In genomic region chr10:60883187-60883586, GRCh38 we compare ENCODE assay signal across 9 cellular contexts.
DNase-seq lines count a peak whose midpoint lies in the region; ATAC-seq and TF ChIP-seq lines count a peak whose summit lies in the region.
"Had no signal": no experiment of that assay in that cellular context is flagged by ENCODE, and none has a peak within 500 bp of the region (broad histone marks: within the 10 kb centered on the region; RNA-seq: fewer than 3 reads in every experiment).

No MANE protein-coding gene starts in this region.

- in situ Hi-C loops in Caki2 (cut with HindIII; ENCODE audit: low pct_unique_long_range_greater_than_20kb, low sequenced_read_pairs), result no loop called here
- in situ Hi-C loops in gastrocnemius medialis (cut with MboI; ENCODE audit: low sequenced_read_pairs in 4 of 4), result no loop called here

- intact Hi-C loops in esophagus squamous epithelium (cut with DNase I) (no loop called here), gastrocnemius medialis (cut with DNase I; ENCODE audit: low total_unique reads) (loop anchor here (2.0 kb wide), 1 partner anchor 80 kb away; no protein-coding TSS in a partner anchor), tibial artery (cut with DNase I; ENCODE audit: low total_unique reads) (no loop called here)

- H3K9me3 ChIP-seq in esophagus squamous epithelium, result no peaks in the 10 kb centered on the region
- no peaks in the 10 kb centered on the region for H3K9me3 ChIP-seq in gastrocnemius medialis
- H3K9me3 ChIP-seq in T-helper 17 cell (ENCODE audit: control insufficient read depth, low read length, poor library complexity, severe bottlenecking), result no peaks in the 10 kb centered on the region
- H3K9me3 ChIP-seq in tibial artery, result no peaks in the 10 kb centered on the region

- peaks cover 0 to 6% (median 0%) of the 10 kb centered on the region in 3 donors for H3K36me3 ChIP-seq in esophagus squamous epithelium
- H3K36me3 ChIP-seq in gastrocnemius medialis, result peaks cover 0 to 22% of the 10 kb centered on the region in 2 donors
- H3K36me3 ChIP-seq in tibial artery, result peaks cover 2 to 21% (median 20%) of the 10 kb centered on the region in 3 donors

- WGBS in esophagus squamous epithelium, 2 donors, result 75 to 76% methylated on average over 6 of the region's 6 CpGs

- H3K27me3 Mint-ChIP-seq in T-helper 17 cell, result peaks cover 12% of the 10 kb centered on the region
- H3K27me3 Mint-ChIP-seq: stimulated activated naive B cell treated with anti-CD40 and anti-IgM and Interleukin-4, amounts not matched to agents 10 μg/mL and 1 μg/mL and 100 μg/mL, for 72 hours had no signal

- H3K27me3 ChIP-seq in esophagus squamous epithelium, result no peaks in the 10 kb centered on the region
- no peaks in the 10 kb centered on the region for H3K27me3 ChIP-seq in gastrocnemius medialis
- H3K27me3 ChIP-seq in tibial artery, result no peaks in the 10 kb centered on the region

- H3K27ac ChIP-seq in esophagus squamous epithelium (no peak overlapping the region), gastrocnemius medialis (peak overlapping the region; percentile 59 to 96 (median 88)), tibial artery (no peak overlapping the region)

- no peaks in the 10 kb centered on the region for H3K4me1 ChIP-seq in esophagus squamous epithelium
- peaks cover 37 to 56% of the 10 kb centered on the region in 2 donors for H3K4me1 ChIP-seq in gastrocnemius medialis
- no peaks in the 10 kb centered on the region for H3K4me1 ChIP-seq in tibial artery

- ATAC-seq in GM21576 (IDR thresholded peaks at IDR 0.05; ENCODE audit: unreplicated experiment) (peak; percentile 62), gastrocnemius medialis (no peak), T-helper 17 cell (no peak)

- peaks cover 2% of the 10 kb centered on the region for H3K36me3 Mint-ChIP-seq in T-helper 17 cell (ENCODE audit: low read depth)

- TF ChIP-seq CTCF in esophagus squamous epithelium (IDR thresholded peaks at IDR 0.05) (peak in 4 of 6 experiments; percentile 22 to 39 (median 28)), gastrocnemius medialis (IDR thresholded peaks at IDR 0.05 in 4 of 5, conservative IDR thresholded peaks at IDR 0.05 in 1 of 5) (peak; percentile 36 to 60 (median 36)), tibial artery (IDR thresholded peaks at IDR 0.05) (peak in 1 of 2 experiments; percentile 31)

- no peaks in the 10 kb centered on the region for H3K4me1 Mint-ChIP-seq in T-helper 17 cell

- TF ChIP-seq POLR2A in esophagus squamous epithelium (IDR thresholded peaks at IDR 0.05), result no peak
- TF ChIP-seq POLR2A in gastrocnemius medialis (IDR thresholded peaks at IDR 0.05), result no peak

- no peak overlapping the region for H3K4me3 ChIP-seq in esophagus squamous epithelium
- H3K4me3 ChIP-seq in gastrocnemius medialis, result no peak overlapping the region
- H3K4me3 ChIP-seq in tibial artery, result no peak overlapping the region

- H3K27ac Mint-ChIP-seq in T-helper 17 cell, result no peak overlapping the region
- H3K27ac Mint-ChIP-seq: stimulated activated naive B cell treated with anti-CD40 and anti-IgM and Interleukin-4, amounts not matched to agents 10 μg/mL and 1 μg/mL and 100 μg/mL, for 72 hours had no signal

- no peak overlapping the region for H3K4me3 Mint-ChIP-seq in T-helper 17 cell
- H3K4me3 Mint-ChIP-seq: stimulated activated naive B cell treated with anti-CD40 and anti-IgM and Interleukin-4, amounts not matched to agents 10 μg/mL and 1 μg/mL and 100 μg/mL, for 72 hours had no signal

- DNase-seq in Caki2 (ENCODE audit: low read depth) (peak; percentile 18), NAMALWA (ENCODE audit: low spot score) (peak; percentile 46), esophagus squamous epithelium (lab: John Stamatoyannopoulos, UW) (no peak), gastrocnemius medialis (no peak), T-helper 17 cell (no peak), tibial artery (no peak)
- no peak for DNase-seq in activated effector memory CD4-positive, alpha-beta T cell treated with anti-CD3 and anti-CD28 coated beads, Interleukin-2, amount 50 U/mL, for 16 hours
- DNase-seq: stimulated activated naive B cell treated with anti-CD40 and anti-IgM and Interleukin-4, amounts not matched to agents 10 μg/mL and 1 μg/mL and 100 μg/mL, for 72 hours had no signal

Comparison
In these comparisons a context has a peak if more than half of its experiments do, and no peak if none do; other contexts are left out.
1. DNase-seq: peak in Caki2 (single experiment) and NAMALWA (single experiment); none in esophagus squamous epithelium (single experiment), gastrocnemius medialis (0 of 2), T-helper 17 cell (0 of 3), tibial artery (0 of 2) and activated effector memory CD4-positive, alpha-beta T cell treated with anti-CD3 and anti-CD28 coated beads, Interleukin-2, amount 50 U/mL, for 16 hours (single experiment).
2. H3K27ac ChIP-seq: peak in gastrocnemius medialis (4 of 4); none in esophagus squamous epithelium (0 of 4) and tibial artery (0 of 2).